In the genomic region with DNA sequence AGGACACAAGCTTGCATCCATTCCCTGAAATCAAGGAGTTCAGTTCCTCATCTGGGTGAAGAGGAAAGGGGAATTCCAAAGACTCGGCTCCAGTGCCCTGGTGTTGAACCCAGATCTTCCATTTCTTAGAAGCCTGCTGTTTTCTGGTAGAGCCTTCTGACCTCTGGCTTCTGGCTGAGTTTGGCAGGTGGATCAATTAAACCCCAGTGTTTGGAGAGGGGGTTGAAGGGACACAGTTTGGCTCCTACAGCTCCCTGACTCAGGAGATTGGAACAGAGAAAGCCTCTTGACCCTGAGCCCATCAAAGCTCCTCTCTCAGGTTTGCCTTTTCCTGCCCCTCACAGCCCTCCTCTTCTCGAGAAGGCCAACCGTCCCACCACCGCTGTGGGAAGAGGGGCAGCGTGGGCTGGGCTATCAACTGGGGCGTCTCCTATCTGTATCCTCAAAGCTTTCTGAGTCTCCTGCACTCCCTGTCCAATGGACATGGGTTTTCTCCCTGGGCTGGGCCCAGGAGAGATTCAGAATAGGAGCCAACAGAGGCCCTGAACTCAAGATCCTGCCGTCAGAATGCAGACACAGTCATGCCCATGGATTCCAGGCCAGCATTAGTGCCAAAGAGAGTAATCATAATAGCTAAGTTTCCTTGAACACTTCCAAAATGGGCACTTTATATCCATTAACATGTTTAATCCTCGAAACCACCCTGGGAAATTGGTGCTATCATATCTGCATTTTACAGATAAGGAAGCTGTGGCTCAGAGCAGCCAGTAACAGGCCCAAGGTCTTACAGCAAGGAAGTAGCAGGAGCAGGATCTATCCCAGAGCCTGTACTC, we compare ENCODE assay signal across 1 cellular context.
TF ChIP-seq lines count a peak whose summit lies in the region.

No MANE protein-coding gene starts in this region.

TF ChIP-seq in HepG2, 621 proteins besides CTCF, POLR2A, EP300 and RAD21 (continued from another document and continues in another):
- TF ChIP-seq, protein P1, sequence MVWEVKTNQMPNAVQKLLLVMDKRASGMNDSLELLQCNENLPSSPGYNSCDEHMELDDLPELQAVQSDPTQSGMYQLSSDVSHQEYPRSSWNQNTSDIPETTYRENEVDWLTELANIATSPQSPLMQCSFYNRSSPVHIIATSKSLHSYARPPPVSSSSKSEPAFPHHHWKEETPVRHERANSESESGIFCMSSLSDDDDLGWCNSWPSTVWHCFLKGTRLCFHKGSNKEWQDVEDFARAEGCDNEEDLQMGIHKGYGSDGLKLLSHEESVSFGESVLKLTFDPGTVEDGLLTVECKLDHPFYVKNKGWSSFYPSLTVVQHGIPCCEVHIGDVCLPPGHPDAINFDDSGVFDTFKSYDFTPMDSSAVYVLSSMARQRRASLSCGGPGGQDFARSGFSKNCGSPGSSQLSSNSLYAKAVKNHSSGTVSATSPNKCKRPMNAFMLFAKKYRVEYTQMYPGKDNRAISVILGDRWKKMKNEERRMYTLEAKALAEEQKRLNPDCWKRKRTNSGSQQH (CRISPR knock-in tag; IDR thresholded peaks at IDR 0.05; ENCODE audit: low read depth): no peak
- TF ChIP-seq ZNF446 (CRISPR knock-in tag; IDR thresholded peaks at IDR 0.05): no peak
- TF ChIP-seq NCOA2 (CRISPR knock-in tag; IDR thresholded peaks at IDR 0.05): peak; percentile 50; the same call in 1 of the 2 replicates
- TF ChIP-seq ZNF777 (CRISPR knock-in tag; IDR thresholded peaks at IDR 0.05): no peak
- TF ChIP-seq, protein P2, sequence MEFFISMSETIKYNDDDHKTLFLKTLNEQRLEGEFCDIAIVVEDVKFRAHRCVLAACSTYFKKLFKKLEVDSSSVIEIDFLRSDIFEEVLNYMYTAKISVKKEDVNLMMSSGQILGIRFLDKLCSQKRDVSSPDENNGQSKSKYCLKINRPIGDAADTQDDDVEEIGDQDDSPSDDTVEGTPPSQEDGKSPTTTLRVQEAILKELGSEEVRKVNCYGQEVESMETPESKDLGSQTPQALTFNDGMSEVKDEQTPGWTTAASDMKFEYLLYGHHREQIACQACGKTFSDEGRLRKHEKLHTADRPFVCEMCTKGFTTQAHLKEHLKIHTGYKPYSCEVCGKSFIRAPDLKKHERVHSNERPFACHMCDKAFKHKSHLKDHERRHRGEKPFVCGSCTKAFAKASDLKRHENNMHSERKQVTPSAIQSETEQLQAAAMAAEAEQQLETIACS (CRISPR knock-in tag; IDR thresholded peaks at IDR 0.05): no peak
- TF ChIP-seq, protein P3, sequence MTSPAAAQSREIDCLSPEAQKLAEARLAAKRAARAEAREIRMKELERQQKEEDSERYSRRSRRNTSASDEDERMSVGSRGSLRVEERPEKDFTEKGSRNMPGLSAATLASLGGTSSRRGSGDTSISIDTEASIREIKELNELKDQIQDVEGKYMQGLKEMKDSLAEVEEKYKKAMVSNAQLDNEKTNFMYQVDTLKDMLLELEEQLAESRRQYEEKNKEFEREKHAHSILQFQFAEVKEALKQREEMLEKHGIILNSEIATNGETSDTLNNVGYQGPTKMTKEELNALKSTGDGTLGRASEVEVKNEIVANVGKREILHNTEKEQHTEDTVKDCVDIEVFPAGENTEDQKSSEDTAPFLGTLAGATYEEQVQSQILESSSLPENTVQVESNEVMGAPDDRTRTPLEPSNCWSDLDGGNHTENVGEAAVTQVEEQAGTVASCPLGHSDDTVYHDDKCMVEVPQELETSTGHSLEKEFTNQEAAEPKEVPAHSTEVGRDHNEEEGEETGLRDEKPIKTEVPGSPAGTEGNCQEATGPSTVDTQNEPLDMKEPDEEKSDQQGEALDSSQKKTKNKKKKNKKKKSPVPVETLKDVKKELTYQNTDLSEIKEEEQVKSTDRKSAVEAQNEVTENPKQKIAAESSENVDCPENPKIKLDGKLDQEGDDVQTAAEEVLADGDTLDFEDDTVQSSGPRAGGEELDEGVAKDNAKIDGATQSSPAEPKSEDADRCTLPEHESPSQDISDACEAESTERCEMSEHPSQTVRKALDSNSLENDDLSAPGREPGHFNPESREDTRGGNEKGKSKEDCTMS (CRISPR knock-in tag; conservative IDR thresholded peaks at IDR 0.05): no peak
- no peak for TF ChIP-seq ZNF564 (CRISPR knock-in tag; IDR thresholded peaks at IDR 0.05)
- TF ChIP-seq ZNF562 (CRISPR knock-in tag; IDR thresholded peaks at IDR 0.05; ENCODE audit: borderline replicate concordance): no peak
- TF ChIP-seq, protein P4, sequence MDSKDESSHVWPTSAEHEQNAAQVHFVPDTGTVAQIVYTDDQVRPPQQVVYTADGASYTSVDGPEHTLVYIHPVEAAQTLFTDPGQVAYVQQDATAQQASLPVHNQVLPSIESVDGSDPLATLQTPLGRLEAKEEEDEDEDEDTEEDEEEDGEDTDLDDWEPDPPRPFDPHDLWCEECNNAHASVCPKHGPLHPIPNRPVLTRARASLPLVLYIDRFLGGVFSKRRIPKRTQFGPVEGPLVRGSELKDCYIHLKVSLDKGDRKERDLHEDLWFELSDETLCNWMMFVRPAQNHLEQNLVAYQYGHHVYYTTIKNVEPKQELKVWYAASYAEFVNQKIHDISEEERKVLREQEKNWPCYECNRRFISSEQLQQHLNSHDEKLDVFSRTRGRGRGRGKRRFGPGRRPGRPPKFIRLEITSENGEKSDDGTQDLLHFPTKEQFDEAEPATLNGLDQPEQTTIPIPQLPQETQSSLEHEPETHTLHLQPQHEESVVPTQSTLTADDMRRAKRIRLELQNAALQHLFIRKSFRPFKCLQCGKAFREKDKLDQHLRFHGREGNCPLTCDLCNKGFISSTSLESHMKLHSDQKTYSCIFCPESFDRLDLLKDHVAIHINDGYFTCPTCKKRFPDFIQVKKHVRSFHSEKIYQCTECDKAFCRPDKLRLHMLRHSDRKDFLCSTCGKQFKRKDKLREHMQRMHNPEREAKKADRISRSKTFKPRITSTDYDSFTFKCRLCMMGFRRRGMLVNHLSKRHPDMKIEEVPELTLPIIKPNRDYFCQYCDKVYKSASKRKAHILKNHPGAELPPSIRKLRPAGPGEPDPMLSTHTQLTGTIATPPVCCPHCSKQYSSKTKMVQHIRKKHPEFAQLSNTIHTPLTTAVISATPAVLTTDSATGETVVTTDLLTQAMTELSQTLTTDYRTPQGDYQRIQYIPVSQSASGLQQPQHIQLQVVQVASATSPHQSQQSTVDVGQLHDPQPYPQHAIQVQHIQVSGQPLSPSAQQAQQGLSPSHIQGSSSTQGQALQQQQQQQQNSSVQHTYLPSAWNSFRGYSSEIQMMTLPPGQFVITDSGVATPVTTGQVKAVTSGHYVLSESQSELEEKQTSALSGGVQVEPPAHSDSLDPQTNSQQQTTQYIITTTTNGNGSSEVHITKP (CRISPR knock-in tag; IDR thresholded peaks at IDR 0.05; ENCODE audit: low read depth): no peak
- peak; percentile 72 for TF ChIP-seq ZBTB7B (CRISPR knock-in tag; IDR thresholded peaks at IDR 0.05)
- no peak for TF ChIP-seq MEIS2 (CRISPR knock-in tag; IDR thresholded peaks at IDR 0.05)
- no peak for TF ChIP-seq ZNF17 (CRISPR knock-in tag; IDR thresholded peaks at IDR 0.05)
- TF ChIP-seq, protein P5, sequence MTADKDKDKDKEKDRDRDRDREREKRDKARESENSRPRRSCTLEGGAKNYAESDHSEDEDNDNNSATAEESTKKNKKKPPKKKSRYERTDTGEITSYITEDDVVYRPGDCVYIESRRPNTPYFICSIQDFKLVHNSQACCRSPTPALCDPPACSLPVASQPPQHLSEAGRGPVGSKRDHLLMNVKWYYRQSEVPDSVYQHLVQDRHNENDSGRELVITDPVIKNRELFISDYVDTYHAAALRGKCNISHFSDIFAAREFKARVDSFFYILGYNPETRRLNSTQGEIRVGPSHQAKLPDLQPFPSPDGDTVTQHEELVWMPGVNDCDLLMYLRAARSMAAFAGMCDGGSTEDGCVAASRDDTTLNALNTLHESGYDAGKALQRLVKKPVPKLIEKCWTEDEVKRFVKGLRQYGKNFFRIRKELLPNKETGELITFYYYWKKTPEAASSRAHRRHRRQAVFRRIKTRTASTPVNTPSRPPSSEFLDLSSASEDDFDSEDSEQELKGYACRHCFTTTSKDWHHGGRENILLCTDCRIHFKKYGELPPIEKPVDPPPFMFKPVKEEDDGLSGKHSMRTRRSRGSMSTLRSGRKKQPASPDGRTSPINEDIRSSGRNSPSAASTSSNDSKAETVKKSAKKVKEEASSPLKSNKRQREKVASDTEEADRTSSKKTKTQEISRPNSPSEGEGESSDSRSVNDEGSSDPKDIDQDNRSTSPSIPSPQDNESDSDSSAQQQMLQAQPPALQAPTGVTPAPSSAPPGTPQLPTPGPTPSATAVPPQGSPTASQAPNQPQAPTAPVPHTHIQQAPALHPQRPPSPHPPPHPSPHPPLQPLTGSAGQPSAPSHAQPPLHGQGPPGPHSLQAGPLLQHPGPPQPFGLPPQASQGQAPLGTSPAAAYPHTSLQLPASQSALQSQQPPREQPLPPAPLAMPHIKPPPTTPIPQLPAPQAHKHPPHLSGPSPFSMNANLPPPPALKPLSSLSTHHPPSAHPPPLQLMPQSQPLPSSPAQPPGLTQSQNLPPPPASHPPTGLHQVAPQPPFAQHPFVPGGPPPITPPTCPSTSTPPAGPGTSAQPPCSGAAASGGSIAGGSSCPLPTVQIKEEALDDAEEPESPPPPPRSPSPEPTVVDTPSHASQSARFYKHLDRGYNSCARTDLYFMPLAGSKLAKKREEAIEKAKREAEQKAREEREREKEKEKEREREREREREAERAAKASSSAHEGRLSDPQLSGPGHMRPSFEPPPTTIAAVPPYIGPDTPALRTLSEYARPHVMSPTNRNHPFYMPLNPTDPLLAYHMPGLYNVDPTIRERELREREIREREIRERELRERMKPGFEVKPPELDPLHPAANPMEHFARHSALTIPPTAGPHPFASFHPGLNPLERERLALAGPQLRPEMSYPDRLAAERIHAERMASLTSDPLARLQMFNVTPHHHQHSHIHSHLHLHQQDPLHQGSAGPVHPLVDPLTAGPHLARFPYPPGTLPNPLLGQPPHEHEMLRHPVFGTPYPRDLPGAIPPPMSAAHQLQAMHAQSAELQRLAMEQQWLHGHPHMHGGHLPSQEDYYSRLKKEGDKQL (CRISPR knock-in tag; IDR thresholded peaks at IDR 0.05; ENCODE audit: low read depth): no peak
- TF ChIP-seq, protein P6, sequence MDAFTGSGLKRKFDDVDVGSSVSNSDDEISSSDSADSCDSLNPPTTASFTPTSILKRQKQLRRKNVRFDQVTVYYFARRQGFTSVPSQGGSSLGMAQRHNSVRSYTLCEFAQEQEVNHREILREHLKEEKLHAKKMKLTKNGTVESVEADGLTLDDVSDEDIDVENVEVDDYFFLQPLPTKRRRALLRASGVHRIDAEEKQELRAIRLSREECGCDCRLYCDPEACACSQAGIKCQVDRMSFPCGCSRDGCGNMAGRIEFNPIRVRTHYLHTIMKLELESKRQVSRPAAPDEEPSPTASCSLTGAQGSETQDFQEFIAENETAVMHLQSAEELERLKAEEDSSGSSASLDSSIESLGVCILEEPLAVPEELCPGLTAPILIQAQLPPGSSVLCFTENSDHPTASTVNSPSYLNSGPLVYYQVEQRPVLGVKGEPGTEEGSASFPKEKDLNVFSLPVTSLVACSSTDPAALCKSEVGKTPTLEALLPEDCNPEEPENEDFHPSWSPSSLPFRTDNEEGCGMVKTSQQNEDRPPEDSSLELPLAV (CRISPR knock-in tag; conservative IDR thresholded peaks at IDR 0.05; ENCODE audit: low read depth): no peak
- no peak for TF ChIP-seq HMG20B (CRISPR knock-in tag; conservative IDR thresholded peaks at IDR 0.05)
- TF ChIP-seq, protein P7, sequence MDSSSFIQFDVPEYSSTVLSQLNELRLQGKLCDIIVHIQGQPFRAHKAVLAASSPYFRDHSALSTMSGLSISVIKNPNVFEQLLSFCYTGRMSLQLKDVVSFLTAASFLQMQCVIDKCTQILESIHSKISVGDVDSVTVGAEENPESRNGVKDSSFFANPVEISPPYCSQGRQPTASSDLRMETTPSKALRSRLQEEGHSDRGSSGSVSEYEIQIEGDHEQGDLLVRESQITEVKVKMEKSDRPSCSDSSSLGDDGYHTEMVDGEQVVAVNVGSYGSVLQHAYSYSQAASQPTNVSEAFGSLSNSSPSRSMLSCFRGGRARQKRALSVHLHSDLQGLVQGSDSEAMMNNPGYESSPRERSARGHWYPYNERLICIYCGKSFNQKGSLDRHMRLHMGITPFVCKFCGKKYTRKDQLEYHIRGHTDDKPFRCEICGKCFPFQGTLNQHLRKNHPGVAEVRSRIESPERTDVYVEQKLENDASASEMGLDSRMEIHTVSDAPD (CRISPR knock-in tag; IDR thresholded peaks at IDR 0.05): 0 out of 2 replicates have a peak, but pooled peaks have one; percentile 32
- no peak for TF ChIP-seq XRCC5 (optimal IDR thresholded peaks at IDR 0.05; ENCODE audit: low read length)
- TF ChIP-seq PRMT3 (CRISPR knock-in tag; IDR thresholded peaks at IDR 0.05; ENCODE audit: borderline replicate concordance, low read depth): no peak
- TF ChIP-seq, protein P8, sequence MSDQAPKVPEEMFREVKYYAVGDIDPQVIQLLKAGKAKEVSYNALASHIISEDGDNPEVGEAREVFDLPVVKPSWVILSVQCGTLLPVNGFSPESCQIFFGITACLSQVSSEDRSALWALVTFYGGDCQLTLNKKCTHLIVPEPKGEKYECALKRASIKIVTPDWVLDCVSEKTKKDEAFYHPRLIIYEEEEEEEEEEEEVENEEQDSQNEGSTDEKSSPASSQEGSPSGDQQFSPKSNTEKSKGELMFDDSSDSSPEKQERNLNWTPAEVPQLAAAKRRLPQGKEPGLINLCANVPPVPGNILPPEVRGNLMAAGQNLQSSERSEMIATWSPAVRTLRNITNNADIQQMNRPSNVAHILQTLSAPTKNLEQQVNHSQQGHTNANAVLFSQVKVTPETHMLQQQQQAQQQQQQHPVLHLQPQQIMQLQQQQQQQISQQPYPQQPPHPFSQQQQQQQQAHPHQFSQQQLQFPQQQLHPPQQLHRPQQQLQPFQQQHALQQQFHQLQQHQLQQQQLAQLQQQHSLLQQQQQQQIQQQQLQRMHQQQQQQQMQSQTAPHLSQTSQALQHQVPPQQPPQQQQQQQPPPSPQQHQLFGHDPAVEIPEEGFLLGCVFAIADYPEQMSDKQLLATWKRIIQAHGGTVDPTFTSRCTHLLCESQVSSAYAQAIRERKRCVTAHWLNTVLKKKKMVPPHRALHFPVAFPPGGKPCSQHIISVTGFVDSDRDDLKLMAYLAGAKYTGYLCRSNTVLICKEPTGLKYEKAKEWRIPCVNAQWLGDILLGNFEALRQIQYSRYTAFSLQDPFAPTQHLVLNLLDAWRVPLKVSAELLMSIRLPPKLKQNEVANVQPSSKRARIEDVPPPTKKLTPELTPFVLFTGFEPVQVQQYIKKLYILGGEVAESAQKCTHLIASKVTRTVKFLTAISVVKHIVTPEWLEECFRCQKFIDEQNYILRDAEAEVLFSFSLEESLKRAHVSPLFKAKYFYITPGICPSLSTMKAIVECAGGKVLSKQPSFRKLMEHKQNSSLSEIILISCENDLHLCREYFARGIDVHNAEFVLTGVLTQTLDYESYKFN (CRISPR knock-in tag; conservative IDR thresholded peaks at IDR 0.05): no peak; the same call in 1 of the 2 replicates
- no peak for TF ChIP-seq ZSCAN22 (CRISPR knock-in tag; IDR thresholded peaks at IDR 0.05)
- no peak for TF ChIP-seq ATF1 (CRISPR knock-in tag; IDR thresholded peaks at IDR 0.05)
- no peak for TF ChIP-seq ZNF619 (CRISPR knock-in tag; IDR thresholded peaks at IDR 0.05)
- no peak for TF ChIP-seq MED1 (CRISPR knock-in tag; IDR thresholded peaks at IDR 0.05)
- no peak for TF ChIP-seq SMARCC2 (IDR thresholded peaks at IDR 0.05)
- no peak for TF ChIP-seq SOX6 (IDR thresholded peaks at IDR 0.05)
- TF ChIP-seq SOX6 (CRISPR knock-in tag; IDR thresholded peaks at IDR 0.05): peak; percentile 39; the same call in 1 of the 2 replicates
- no peak for TF ChIP-seq ZNF709 (CRISPR knock-in tag; IDR thresholded peaks at IDR 0.05)
- no peak for TF ChIP-seq ELF1 (CRISPR knock-in tag; IDR thresholded peaks at IDR 0.05)
- TF ChIP-seq ZNF431 (CRISPR knock-in tag; IDR thresholded peaks at IDR 0.05; ENCODE audit: borderline replicate concordance, low read depth): no peak
- no peak for TF ChIP-seq HNRNPH1 (optimal IDR thresholded peaks at IDR 0.05; ENCODE audit: low read depth, low read length)
